Comparison of ENCODE assay signal across 8 cellular contexts in genomic region chr10:79070091-79070610, GRCh38. TPM values are rescaled to one million over a fixed set of nuclear protein-coding genes. Genes with fewer than 3 reads are reported as not detected.
A peak's percentile ranks its signal among the peaks of the same experiment; 100 is the strongest.
DNase-seq lines count a peak whose midpoint lies in the region; ATAC-seq and TF ChIP-seq lines count a peak whose summit lies in the region.

No MANE protein-coding gene starts in this region.

- H3K36me3 Mint-ChIP-seq in central memory CD8-positive, alpha-beta T cell (ENCODE audit: insufficient read depth), result peaks cover 5% of the 10 kb centered on the region

- peak overlapping the region in 4 of 5 donors; percentile 73 to 89 (median 82) for H3K9ac ChIP-seq in subcutaneous abdominal adipose tissue (ENCODE audit: low read length in 5 of 5)

- H3K9me3 ChIP-seq in subcutaneous abdominal adipose tissue (ENCODE audit: control insufficient read depth in 5 of 5, low read length in 5 of 5), result no peaks in the 10 kb centered on the region

- intact Hi-C loops in left colon (cut with DNase I, micrococcal nuclease), result no loop called here

- DNase-seq in BJ (ENCODE audit: low read depth), result no peak
- no peak for DNase-seq in Jurkat, Clone E6-1 (ENCODE audit: low read depth, low spot score)
- no peak for DNase-seq in central memory CD8-positive, alpha-beta T cell (ENCODE audit: low spot score in 2 of 2)
- DNase-seq in left colon, result peak in 1 of 2 donors; percentile 72
- no peak for DNase-seq in foreskin melanocyte
- DNase-seq in DMS79 treated with DMSO at 0.1 percent for 48 hours (lab: John Stamatoyannopoulos, UW), result no peak

- H3K27ac ChIP-seq in subcutaneous abdominal adipose tissue (ENCODE audit: low read depth, low read length), result peak overlapping the region; percentile 93

- H3K36me3 ChIP-seq in BJ (ENCODE audit: control insufficient read depth, insufficient read depth, low read length), result no peaks in the 10 kb centered on the region
- no peaks in the 10 kb centered on the region for H3K36me3 ChIP-seq in subcutaneous abdominal adipose tissue (ENCODE audit: control insufficient read depth in 5 of 5, insufficient read depth in 5 of 5, low read length in 5 of 5)

- H3K27me3 Mint-ChIP-seq in central memory CD8-positive, alpha-beta T cell, result no peaks in the 10 kb centered on the region

- H3K4me3 ChIP-seq in BJ (ENCODE audit: low read depth, low read length), result peak overlapping the region; percentile 93
- H3K4me3 ChIP-seq in Jurkat, Clone E6-1 (ENCODE audit: low read length), result peak overlapping the region; percentile 73
- peak overlapping the region; percentile 53 to 99 (median 95) for H3K4me3 ChIP-seq in subcutaneous abdominal adipose tissue (ENCODE audit: low read depth in 1 of 5, low read length in 5 of 5)

- CTCF ChIA-PET in BJ (lab: Yijun Ruan, JAX), result interaction anchor here (1.0 to 1.8 kb wide), 3 partner anchors 114 to 125 kb away, joined by 3 to 26 read pairs (median 3); no protein-coding TSS in a partner anchor

- POLR2A ChIA-PET in BJ (lab: Charles Lee), result no interaction called here

- peak overlapping the region; percentile 89 for H3K4me3 Mint-ChIP-seq in central memory CD8-positive, alpha-beta T cell

- ATAC-seq in central memory CD8-positive, alpha-beta T cell (replicated peaks; ENCODE audit: extremely low read depth, poor library complexity, severe bottlenecking), result no peak
- ATAC-seq in left colon, result peak; percentile 23
- ATAC-seq in GM21576 (IDR thresholded peaks at IDR 0.05; ENCODE audit: unreplicated experiment), result no peak

- TF ChIP-seq CTCF in BJ (IDR thresholded peaks at IDR 0.05; ENCODE audit: insufficient read depth, low read depth, low read length), result no peak

- no peaks in the 10 kb centered on the region for H3K9me3 Mint-ChIP-seq in central memory CD8-positive, alpha-beta T cell

- H3K27ac Mint-ChIP-seq in central memory CD8-positive, alpha-beta T cell (ENCODE audit: low read depth), result peak overlapping the region; percentile 29

- no peaks in the 10 kb centered on the region for H3K27me3 ChIP-seq in BJ (ENCODE audit: control insufficient read depth, insufficient read depth, low read length)
- H3K27me3 ChIP-seq in subcutaneous abdominal adipose tissue (ENCODE audit: control insufficient read depth in 5 of 5, insufficient read depth in 4 of 5, low read length in 5 of 5), result no peaks in the 10 kb centered on the region

- H3K4me1 Mint-ChIP-seq in central memory CD8-positive, alpha-beta T cell, result peaks cover 36% of the 10 kb centered on the region

- H3K4me1 ChIP-seq in subcutaneous abdominal adipose tissue (ENCODE audit: control insufficient read depth in 5 of 5, insufficient read depth in 5 of 5, low read length in 5 of 5), result peaks cover 20 to 66% (median 59%) of the 10 kb centered on the region in 5 donors

RNA-seq across cellular contexts. Expression of gene ZMIZ1, which starts 1.4 kb away (rescaled TPM):
- polyA plus RNA-seq in BJ (2011; rRNA removed), result 5.6 and 13.0 TPM in 2 replicates
- 13.1 and 19.3 TPM in 2 replicates for polyA minus RNA-seq in BJ (2011; rRNA and poly(A)+ RNA removed)
- 24.0 TPM for polyA plus RNA-seq in Jurkat, Clone E6-1 (2012; ENCODE audit: insufficient read depth, insufficient read length)
- 10 to 100 TPM; 50.7 to 63.9 TPM for total RNA-seq in left colon
